Comparison of ENCODE assay signal across 12 cellular contexts in genomic region chr11:44628730-44629361, GRCh38.
A peak's percentile ranks its signal among the peaks of the same experiment; 100 is the strongest.
DNase-seq lines count a peak whose midpoint lies in the region; ATAC-seq, FAIRE-seq and TF ChIP-seq lines count a peak whose summit lies in the region.
"Had no signal": no experiment of that assay in that cellular context is flagged by ENCODE, and none has a peak within 500 bp of the region (broad histone marks: within the 10 kb centered on the region; RNA-seq: fewer than 3 reads in every experiment).

No MANE protein-coding gene starts in this region.

- ATAC-seq in GM18868 (IDR thresholded peaks at IDR 0.05; ENCODE audit: unreplicated experiment) (peak; percentile 10), GM19463 (IDR thresholded peaks at IDR 0.05; ENCODE audit: unreplicated experiment) (no peak)
- ATAC-seq: CD8-positive, alpha-beta T cell had no signal

- H4K8ac ChIP-seq in neuronal stem cell (ENCODE audit: low read depth, low read length): no peak overlapping the region

- H2BK15ac ChIP-seq in neuronal stem cell (ENCODE audit: low read length): no peak overlapping the region

- H4K91ac ChIP-seq in neuronal stem cell (ENCODE audit: low read depth, low read length, poor library complexity): no peak overlapping the region

- H3K18ac ChIP-seq in neuronal stem cell (ENCODE audit: low read length): peak overlapping the region; percentile 0

- peak overlapping the region in 8 of 11 experiments; percentile 25 to 92 (median 54); a peak in 12 of 22 replicates for H3K4me2 ChIP-seq in BLaER1 treated with 17β-estradiol and CSF1 and Interleukin-3, amounts not matched to agents 10 nM and 100 nM
- H3K4me2 ChIP-seq in astrocyte (ENCODE audit: low read length) (no peak overlapping the region), neuronal stem cell (ENCODE audit: insufficient read depth, low read length, poor library complexity, severe bottlenecking) (no peak overlapping the region)

- H3K4ac ChIP-seq in neuronal stem cell (ENCODE audit: low read length): no peak overlapping the region

- no peaks in the 10 kb centered on the region; a peak in 1 of 22 replicates for H3K36me3 ChIP-seq in BLaER1 treated with 17β-estradiol and CSF1 and Interleukin-3, amounts not matched to agents 10 nM and 100 nM
- H3K36me3 ChIP-seq in astrocyte (ENCODE audit: insufficient read depth, low read length): no peaks in the 10 kb centered on the region
- no peaks in the 10 kb centered on the region for H3K36me3 ChIP-seq in neuronal stem cell (replicated peaks in 1 of 2; ENCODE audit: control insufficient read depth in 2 of 2, insufficient read depth in 2 of 2, low read length in 2 of 2)

- H3K4me1 Mint-ChIP-seq in astrocyte (ENCODE audit: low read depth, unreplicated experiment): peaks cover 6% of the 10 kb centered on the region

- H2AFZ ChIP-seq in astrocyte (ENCODE audit: low read depth, low read length): no peak overlapping the region
- no peak overlapping the region for H2AFZ ChIP-seq in neuronal stem cell (ENCODE audit: low read length)

- no peak overlapping the region for H3K9ac ChIP-seq in BLaER1 treated with 17β-estradiol and CSF1 and Interleukin-3, amounts not matched to agents 10 nM and 100 nM
- H3K9ac ChIP-seq in astrocyte (ENCODE audit: low read length) (no peak overlapping the region), neuronal stem cell (ENCODE audit: low read depth, low read length, poor library complexity) (no peak overlapping the region)

- no peak overlapping the region for H3K4me3 ChIP-seq in BLaER1 treated with 17β-estradiol and CSF1 and Interleukin-3, amounts not matched to agents 10 nM and 100 nM
- H3K4me3 ChIP-seq in astrocyte (ENCODE audit: insufficient read depth, low read depth, low read length): no peak overlapping the region
- no peak overlapping the region for H3K4me3 ChIP-seq in neuronal stem cell (ENCODE audit: low read length in 2 of 2)

- FAIRE-seq in astrocyte (lab: Jason Lieb, UNC): no peak
- FAIRE-seq: kidney had no signal

- no peak overlapping the region for H3K4me3 Mint-ChIP-seq in astrocyte (ENCODE audit: unreplicated experiment)
- H3K4me3 Mint-ChIP-seq: CD8-positive, alpha-beta T cell had no signal

- no CpG with 5 or more reads among the region's 6 CpGs for WGBS in neuronal stem cell (ENCODE audit: extremely low coverage in 2 of 2, insufficient read length in 2 of 2, insufficient replicate concordance in 1 of 2), 2 donors

- peaks cover 0 to 14% (median 0%) of the 10 kb centered on the region in 11 experiments; a peak in 4 of 22 replicates for H3K9me3 ChIP-seq in BLaER1 treated with 17β-estradiol and CSF1 and Interleukin-3, amounts not matched to agents 10 nM and 100 nM (replicated peaks in 1 of 11)
- H3K9me3 ChIP-seq in astrocyte (ENCODE audit: insufficient read depth, low read depth, low read length) (no peaks in the 10 kb centered on the region), neuronal stem cell (replicated peaks in 1 of 2; ENCODE audit: control insufficient read depth in 2 of 2, insufficient read depth in 1 of 2, low read depth in 1 of 2, low read length in 2 of 2) (peaks cover 0 to 3% of the 10 kb centered on the region in 2 donors)

- H3K27me3 ChIP-seq in BLaER1 treated with 17β-estradiol and CSF1 and Interleukin-3, amounts not matched to agents 10 nM and 100 nM: peaks cover 0 to 6% (median 0%) of the 10 kb centered on the region in 11 experiments; a peak in 1 of 22 replicates
- peaks cover 8% of the 10 kb centered on the region for H3K27me3 ChIP-seq in astrocyte (ENCODE audit: insufficient read depth, low read length)
- H3K27me3 ChIP-seq in neuronal stem cell (ENCODE audit: control insufficient read depth in 3 of 3, insufficient read depth in 3 of 3, low read depth in 1 of 3, low read length in 3 of 3): peaks cover 0 to 15% (median 0%) of the 10 kb centered on the region in 3 experiments

- no peak overlapping the region for H3K14ac ChIP-seq in neuronal stem cell (ENCODE audit: low read length)

- no peaks in the 10 kb centered on the region for H3K36me3 Mint-ChIP-seq in astrocyte (ENCODE audit: low read depth, unreplicated experiment)
- H3K36me3 Mint-ChIP-seq: CD8-positive, alpha-beta T cell had no signal

- no peak overlapping the region for H3K23ac ChIP-seq in neuronal stem cell (ENCODE audit: low read depth, low read length, poor library complexity)

- peaks cover 15 to 73% (median 62%) of the 10 kb centered on the region in 10 experiments for H3K4me1 ChIP-seq in BLaER1 treated with 17β-estradiol and CSF1 and Interleukin-3, amounts not matched to agents 10 nM and 100 nM
- H3K4me1 ChIP-seq in astrocyte (ENCODE audit: insufficient read depth, low read length) (peaks cover 6% of the 10 kb centered on the region), neuronal stem cell (ENCODE audit: control insufficient read depth in 2 of 2, insufficient read depth in 1 of 2, low read depth in 1 of 2, low read length in 2 of 2) (peaks cover 0 to 2% of the 10 kb centered on the region in 2 donors)

- peaks cover 0 to 7% (median 0%) of the 10 kb centered on the region in 11 experiments; a peak in 1 of 22 replicates for H4K20me1 ChIP-seq in BLaER1 treated with 17β-estradiol and CSF1 and Interleukin-3, amounts not matched to agents 10 nM and 100 nM
- no peaks in the 10 kb centered on the region for H4K20me1 ChIP-seq in astrocyte (ENCODE audit: insufficient read depth, low read length)

- no peak overlapping the region for H2BK120ac ChIP-seq in neuronal stem cell (ENCODE audit: low read depth, low read length)

- DNase-seq in astrocyte (ENCODE audit: low read depth) (no peak), neuronal stem cell (ENCODE audit: low spot score) (no peak), MV-4-11 (lab: John Stamatoyannopoulos, UW) (no peak), NCI-H1092 treated with DMSO at 0.1 percent for 48 hours (lab: John Stamatoyannopoulos, UW) (no peak), anterior cingulate cortex (lab: John Stamatoyannopoulos, UW) (no peak)
- DNase-seq: kidney, NCI-H510A treated with DMSO at 0.1 percent for 48 hours had no signal

- no peak overlapping the region; a peak in 1 of 22 replicates for H3K27ac ChIP-seq in BLaER1 treated with 17β-estradiol and CSF1 and Interleukin-3, amounts not matched to agents 10 nM and 100 nM
- H3K27ac ChIP-seq in astrocyte (ENCODE audit: low read depth, low read length): no peak overlapping the region
- H3K27ac ChIP-seq in neuronal stem cell (replicated peaks; ENCODE audit: low read length): no peak overlapping the region
- H3K27ac ChIP-seq: RWPE1 had no signal

- peaks cover 5% of the 10 kb centered on the region for H3K9me3 Mint-ChIP-seq in astrocyte (ENCODE audit: unreplicated experiment)
- H3K9me3 Mint-ChIP-seq: CD8-positive, alpha-beta T cell had no signal

- no peak overlapping the region for H2BK12ac ChIP-seq in neuronal stem cell (ENCODE audit: low read length)

- no peak overlapping the region for H2AK5ac ChIP-seq in neuronal stem cell (ENCODE audit: low read depth, low read length)

- peak overlapping the region; percentile 55 for H3K27ac Mint-ChIP-seq in astrocyte (ENCODE audit: unreplicated experiment)
- H3K27ac Mint-ChIP-seq: CD8-positive, alpha-beta T cell had no signal

- H3K27me3 Mint-ChIP-seq in astrocyte (ENCODE audit: low read depth, unreplicated experiment): peaks cover 59% of the 10 kb centered on the region

- no peaks in the 10 kb centered on the region for H3K79me2 ChIP-seq in astrocyte (ENCODE audit: insufficient read depth, low read length)

- no peak for TF ChIP-seq CTCF in astrocyte (IDR thresholded peaks at IDR 0.05; ENCODE audit: insufficient read depth, low read depth, low read length)

- no peaks in the 10 kb centered on the region for H3K79me1 ChIP-seq in neuronal stem cell (ENCODE audit: low read depth, low read length)

- no peak overlapping the region for H2BK5ac ChIP-seq in neuronal stem cell (ENCODE audit: low read length)

Comparison
In these comparisons a context has a peak if more than half of its experiments do, and no peak if none do; other contexts are left out.
1. H3K4me2 ChIP-seq: peak in BLaER1 treated with 17β-estradiol and CSF1 and Interleukin-3, amounts not matched to agents 10 nM and 100 nM (8 of 11); none in astrocyte (single experiment) and neuronal stem cell (single experiment).